1 cellular context compared by ENCODE assay signal in the genomic region with DNA sequence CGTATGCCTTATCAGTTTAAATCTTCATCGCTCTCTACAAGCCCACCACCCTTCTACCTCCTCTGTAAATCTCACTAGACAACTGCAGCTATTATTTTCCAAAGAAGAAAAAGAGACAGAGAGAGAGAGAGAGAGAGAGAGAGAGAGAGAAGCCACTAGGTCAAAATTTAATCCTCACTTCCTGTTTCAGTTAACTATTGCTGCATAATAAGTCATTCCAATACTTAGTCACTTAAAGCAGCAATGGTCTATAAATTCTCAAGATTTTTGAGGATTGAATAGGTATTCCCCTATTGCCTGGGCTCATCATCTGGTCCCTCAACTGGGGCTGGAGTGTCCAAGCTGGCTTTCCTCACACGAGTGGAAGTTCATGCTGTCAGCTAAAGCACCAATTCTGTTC.
TF ChIP-seq lines count a peak whose summit lies in the region.

No MANE protein-coding gene starts in this region.

TF ChIP-seq in WTC11, 78 proteins besides CTCF, POLR2A, EP300 and RAD21 (continued from another document):
- TF ChIP-seq, protein P1, sequence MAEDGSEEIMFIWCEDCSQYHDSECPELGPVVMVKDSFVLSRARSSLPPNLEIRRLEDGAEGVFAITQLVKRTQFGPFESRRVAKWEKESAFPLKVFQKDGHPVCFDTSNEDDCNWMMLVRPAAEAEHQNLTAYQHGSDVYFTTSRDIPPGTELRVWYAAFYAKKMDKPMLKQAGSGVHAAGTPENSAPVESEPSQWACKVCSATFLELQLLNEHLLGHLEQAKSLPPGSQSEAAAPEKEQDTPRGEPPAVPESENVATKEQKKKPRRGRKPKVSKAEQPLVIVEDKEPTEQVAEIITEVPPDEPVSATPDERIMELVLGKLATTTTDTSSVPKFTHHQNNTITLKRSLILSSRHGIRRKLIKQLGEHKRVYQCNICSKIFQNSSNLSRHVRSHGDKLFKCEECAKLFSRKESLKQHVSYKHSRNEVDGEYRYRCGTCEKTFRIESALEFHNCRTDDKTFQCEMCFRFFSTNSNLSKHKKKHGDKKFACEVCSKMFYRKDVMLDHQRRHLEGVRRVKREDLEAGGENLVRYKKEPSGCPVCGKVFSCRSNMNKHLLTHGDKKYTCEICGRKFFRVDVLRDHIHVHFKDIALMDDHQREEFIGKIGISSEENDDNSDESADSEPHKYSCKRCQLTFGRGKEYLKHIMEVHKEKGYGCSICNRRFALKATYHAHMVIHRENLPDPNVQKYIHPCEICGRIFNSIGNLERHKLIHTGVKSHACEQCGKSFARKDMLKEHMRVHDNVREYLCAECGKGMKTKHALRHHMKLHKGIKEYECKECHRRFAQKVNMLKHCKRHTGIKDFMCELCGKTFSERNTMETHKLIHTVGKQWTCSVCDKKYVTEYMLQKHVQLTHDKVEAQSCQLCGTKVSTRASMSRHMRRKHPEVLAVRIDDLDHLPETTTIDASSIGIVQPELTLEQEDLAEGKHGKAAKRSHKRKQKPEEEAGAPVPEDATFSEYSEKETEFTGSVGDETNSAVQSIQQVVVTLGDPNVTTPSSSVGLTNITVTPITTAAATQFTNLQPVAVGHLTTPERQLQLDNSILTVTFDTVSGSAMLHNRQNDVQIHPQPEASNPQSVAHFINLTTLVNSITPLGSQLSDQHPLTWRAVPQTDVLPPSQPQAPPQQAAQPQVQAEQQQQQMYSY (CRISPR knock-in tag; IDR thresholded peaks at IDR 0.05), result no peak
- TF ChIP-seq ZNF232 (CRISPR knock-in tag; IDR thresholded peaks at IDR 0.05) (no peak), TEAD1 (CRISPR knock-in tag; IDR thresholded peaks at IDR 0.05) (no peak), CREM (CRISPR knock-in tag; IDR thresholded peaks at IDR 0.05) (no peak), ESRRA (CRISPR knock-in tag; IDR thresholded peaks at IDR 0.05; ENCODE audit: borderline replicate concordance) (no peak), RORB (CRISPR knock-in tag; IDR thresholded peaks at IDR 0.05) (no peak)
- TF ChIP-seq, protein P2, sequence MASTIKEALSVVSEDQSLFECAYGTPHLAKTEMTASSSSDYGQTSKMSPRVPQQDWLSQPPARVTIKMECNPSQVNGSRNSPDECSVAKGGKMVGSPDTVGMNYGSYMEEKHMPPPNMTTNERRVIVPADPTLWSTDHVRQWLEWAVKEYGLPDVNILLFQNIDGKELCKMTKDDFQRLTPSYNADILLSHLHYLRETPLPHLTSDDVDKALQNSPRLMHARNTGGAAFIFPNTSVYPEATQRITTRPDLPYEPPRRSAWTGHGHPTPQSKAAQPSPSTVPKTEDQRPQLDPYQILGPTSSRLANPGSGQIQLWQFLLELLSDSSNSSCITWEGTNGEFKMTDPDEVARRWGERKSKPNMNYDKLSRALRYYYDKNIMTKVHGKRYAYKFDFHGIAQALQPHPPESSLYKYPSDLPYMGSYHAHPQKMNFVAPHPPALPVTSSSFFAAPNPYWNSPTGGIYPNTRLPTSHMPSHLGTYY (CRISPR knock-in tag; IDR thresholded peaks at IDR 0.05), result no peak
- TF ChIP-seq, protein P3, sequence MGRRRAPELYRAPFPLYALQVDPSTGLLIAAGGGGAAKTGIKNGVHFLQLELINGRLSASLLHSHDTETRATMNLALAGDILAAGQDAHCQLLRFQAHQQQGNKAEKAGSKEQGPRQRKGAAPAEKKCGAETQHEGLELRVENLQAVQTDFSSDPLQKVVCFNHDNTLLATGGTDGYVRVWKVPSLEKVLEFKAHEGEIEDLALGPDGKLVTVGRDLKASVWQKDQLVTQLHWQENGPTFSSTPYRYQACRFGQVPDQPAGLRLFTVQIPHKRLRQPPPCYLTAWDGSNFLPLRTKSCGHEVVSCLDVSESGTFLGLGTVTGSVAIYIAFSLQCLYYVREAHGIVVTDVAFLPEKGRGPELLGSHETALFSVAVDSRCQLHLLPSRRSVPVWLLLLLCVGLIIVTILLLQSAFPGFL (CRISPR knock-in tag; IDR thresholded peaks at IDR 0.05; ENCODE audit: borderline replicate concordance), result no peak
- TF ChIP-seq, protein P4, sequence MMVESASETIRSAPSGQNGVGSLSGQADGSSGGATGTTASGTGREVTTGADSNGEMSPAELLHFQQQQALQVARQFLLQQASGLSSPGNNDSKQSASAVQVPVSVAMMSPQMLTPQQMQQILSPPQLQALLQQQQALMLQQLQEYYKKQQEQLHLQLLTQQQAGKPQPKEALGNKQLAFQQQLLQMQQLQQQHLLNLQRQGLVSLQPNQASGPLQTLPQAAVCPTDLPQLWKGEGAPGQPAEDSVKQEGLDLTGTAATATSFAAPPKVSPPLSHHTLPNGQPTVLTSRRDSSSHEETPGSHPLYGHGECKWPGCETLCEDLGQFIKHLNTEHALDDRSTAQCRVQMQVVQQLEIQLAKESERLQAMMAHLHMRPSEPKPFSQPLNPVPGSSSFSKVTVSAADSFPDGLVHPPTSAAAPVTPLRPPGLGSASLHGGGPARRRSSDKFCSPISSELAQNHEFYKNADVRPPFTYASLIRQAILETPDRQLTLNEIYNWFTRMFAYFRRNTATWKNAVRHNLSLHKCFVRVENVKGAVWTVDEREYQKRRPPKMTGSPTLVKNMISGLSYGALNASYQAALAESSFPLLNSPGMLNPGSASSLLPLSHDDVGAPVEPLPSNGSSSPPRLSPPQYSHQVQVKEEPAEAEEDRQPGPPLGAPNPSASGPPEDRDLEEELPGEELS (CRISPR knock-in tag; IDR thresholded peaks at IDR 0.05), result no peak
